ENCODE assay signal across 29 cellular contexts in genomic region chr9:136910197-136910900, GRCh38. TPM values are rescaled to one million over a fixed set of nuclear protein-coding genes. Genes with fewer than 3 reads are reported as not detected.
"Had no signal": no experiment of that assay in that cellular context is flagged by ENCODE, and none has a peak within 500 bp of the region (broad histone marks: within the 10 kb centered on the region; RNA-seq: fewer than 3 reads in every experiment).

No MANE protein-coding gene starts in this region.

- H3K27me3 ChIP-seq: ovary, sigmoid colon, tibial nerve had no signal

- H3K4me3 ChIP-seq: ovary, prostate gland, sigmoid colon, tibial nerve had no signal

- H3K4me1 ChIP-seq: prostate gland, sigmoid colon, tibial nerve had no signal

- H3K9me3 Mint-ChIP-seq: activated CD4-positive, alpha-beta T cell treated with anti-CD3 and anti-CD28 coated beads, Interleukin-2, amount 10 ng/mL, durations not matched to agents 24 days and 14 days; activated T-helper 2 cell treated with anti-CD3 and anti-CD28 coated beads, Interferon-gamma antibody, Interleukin-2, Interleukin-4, amounts not matched to agents 10 μg/mL and 5 μg/mL and 100 μg/mL, durations not matched to agents 14 hours and 24 hours and 36 hours; naive thymus-derived CD8-positive, alpha-beta T cell; stimulated activated effector memory CD8-positive, alpha-beta T cell treated with anti-CD3 and anti-CD28 coated beads, Interleukin-12 subunit alpha, Interleukin-12 subunit beta, amount 100 ng/mL, for 72 hours; T-helper 1 cell treated with Interleukin-12 subunit alpha and Interleukin-12 subunit beta and Interleukin-4 antibody, amounts not matched to agents 30 μg/mL and 1 μg/mL, for 36 hours had no signal

- H3K36me3 ChIP-seq: ovary, prostate gland had no signal

- H3K9me3 ChIP-seq: ovary, prostate gland, sigmoid colon, SK-N-SH, tibial nerve had no signal

- ATAC-seq: esophagus mucosa had no signal

- H3K27ac ChIP-seq: ovary, prostate gland, sigmoid colon, tibial nerve had no signal

- DNase-seq: activated CD4-positive, alpha-beta T cell treated with anti-CD3 and anti-CD28 coated beads, Interleukin-2, amount 10 ng/mL, durations not matched to agents 24 days and 14 days; activated CD4-positive, CD25-positive, alpha-beta regulatory T cell treated with anti-CD3 and anti-CD28 coated beads, Interleukin-2, amount 50 U/mL, for 72 hours; activated CD8-positive, alpha-beta memory T cell treated with anti-CD3 and anti-CD28 coated beads, Interleukin-2, amount 50 U/mL, for 4 hours; activated T-cell treated with anti-CD3 and anti-CD28 coated beads, Interleukin-2, amount 50 U/mL, for 1 hour; amniotic stem cell; caudate nucleus; cortex of kidney; foreskin fibroblast; head of caudate nucleus; hippocampal formation; kidney; midbrain; naive thymus-derived CD8-positive, alpha-beta T cell; ovary; sigmoid colon; SK-N-SH; small intestine; stimulated activated CD4-positive, alpha-beta T cell treated with anti-CD3 and anti-CD28 coated beads, Interleukin-4, amount 100 ng/mL, for 24 hours; SW 1271 had no signal

- H3K4me3 Mint-ChIP-seq: activated CD4-positive, alpha-beta T cell treated with anti-CD3 and anti-CD28 coated beads, Interleukin-2, amount 10 ng/mL, durations not matched to agents 24 days and 14 days; activated naive CD8-positive, alpha-beta T cell; naive thymus-derived CD8-positive, alpha-beta T cell; stimulated activated effector memory CD8-positive, alpha-beta T cell treated with anti-CD3 and anti-CD28 coated beads, Interleukin-12 subunit alpha, Interleukin-12 subunit beta, amount 100 ng/mL, for 72 hours; T-helper 1 cell treated with Interleukin-12 subunit alpha and Interleukin-12 subunit beta and Interleukin-4 antibody, amounts not matched to agents 30 μg/mL and 1 μg/mL, for 36 hours had no signal

- H3K27me3 Mint-ChIP-seq: activated CD4-positive, alpha-beta T cell treated with anti-CD3 and anti-CD28 coated beads, Interleukin-2, amount 10 ng/mL, durations not matched to agents 24 days and 14 days; activated naive CD8-positive, alpha-beta T cell; naive thymus-derived CD8-positive, alpha-beta T cell had no signal

- H3K27ac Mint-ChIP-seq: activated CD4-positive, alpha-beta T cell treated with anti-CD3 and anti-CD28 coated beads, Interleukin-2, amount 10 ng/mL, durations not matched to agents 24 days and 14 days; activated naive CD8-positive, alpha-beta T cell; activated T-helper 2 cell treated with anti-CD3 and anti-CD28 coated beads, Interferon-gamma antibody, Interleukin-2, Interleukin-4, amounts not matched to agents 10 μg/mL and 5 μg/mL and 100 μg/mL, durations not matched to agents 14 hours and 24 hours and 36 hours; stimulated activated effector memory CD8-positive, alpha-beta T cell treated with anti-CD3 and anti-CD28 coated beads, Interleukin-12 subunit alpha, Interleukin-12 subunit beta, amount 100 ng/mL, for 72 hours; T-helper 1 cell treated with Interleukin-12 subunit alpha and Interleukin-12 subunit beta and Interleukin-4 antibody, amounts not matched to agents 30 μg/mL and 1 μg/mL, for 36 hours had no signal

RNA-seq across cellular contexts. Expression of gene C8G, which starts 34.7 kb away (rescaled TPM):
- total RNA-seq: esophagus mucosa, lower leg skin, prostate gland, sigmoid colon, temporal lobe had no signal

RNA-seq across cellular contexts. Expression of gene LCN12, which starts 41.7 kb away (rescaled TPM):
- total RNA-seq: astrocyte, lower leg skin had no signal
